In genomic region chr16:88588148-88588547, GRCh38 we compare ENCODE assay signal across 1 cellular context.
TF ChIP-seq lines count a peak whose summit lies in the region.

No MANE protein-coding gene starts in this region.

TF ChIP-seq in K562, 482 proteins besides CTCF, POLR2A, EP300 and RAD21:
- TF ChIP-seq, protein P1, sequence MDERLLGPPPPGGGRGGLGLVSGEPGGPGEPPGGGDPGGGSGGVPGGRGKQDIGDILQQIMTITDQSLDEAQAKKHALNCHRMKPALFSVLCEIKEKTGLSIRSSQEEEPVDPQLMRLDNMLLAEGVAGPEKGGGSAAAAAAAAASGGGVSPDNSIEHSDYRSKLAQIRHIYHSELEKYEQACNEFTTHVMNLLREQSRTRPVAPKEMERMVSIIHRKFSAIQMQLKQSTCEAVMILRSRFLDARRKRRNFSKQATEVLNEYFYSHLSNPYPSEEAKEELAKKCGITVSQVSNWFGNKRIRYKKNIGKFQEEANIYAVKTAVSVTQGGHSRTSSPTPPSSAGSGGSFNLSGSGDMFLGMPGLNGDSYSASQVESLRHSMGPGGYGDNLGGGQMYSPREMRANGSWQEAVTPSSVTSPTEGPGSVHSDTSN (CRISPR knock-in tag; IDR thresholded peaks at IDR 0.05; ENCODE audit: low read depth) = no peak
- TF ChIP-seq, protein P1 (tag; conservative IDR thresholded peaks at IDR 0.05; ENCODE audit: low read depth) = no peak
- TF ChIP-seq TSHZ1 (CRISPR knock-in tag; IDR thresholded peaks at IDR 0.05) (no peak), POLR2AphosphoS5 (IDR thresholded peaks at IDR 0.05; ENCODE audit: control insufficient read depth, insufficient read depth, low read depth, low read length) (no peak), CHD4 (IDR thresholded peaks at IDR 0.05; ENCODE audit: insufficient read depth, insufficient replicate concordance, low read depth, low read length, poor library complexity, severe bottlenecking) (no peak), ATF1 (CRISPR knock-in tag; IDR thresholded peaks at IDR 0.05) (no peak), ATF1 (tag; IDR thresholded peaks at IDR 0.05) (no peak)
